In genomic region chr3:114508976-114509375, GRCh38 we compare ENCODE assay signal across 23 cellular contexts.
"Had no signal": no experiment of that assay in that cellular context is flagged by ENCODE, and none has a peak within 500 bp of the region (broad histone marks: within the 10 kb centered on the region; RNA-seq: fewer than 3 reads in every experiment).

No MANE protein-coding gene starts in this region.

- H3K9me3 Mint-ChIP-seq: activated naive CD4-positive, alpha-beta T cell treated with anti-CD3 and anti-CD28 coated beads for 36 hours; activated naive CD8-positive, alpha-beta T cell treated with anti-CD3 and anti-CD28 coated beads, Interleukin-2, amount 50 U/mL, for 24 hours; activated T-cell treated with anti-CD3 and anti-CD28 coated beads, Interleukin-2, amount 50 U/mL, for 24 hours; nephron progenitor cell; stimulated activated naive CD8-positive, alpha-beta T cell treated with anti-CD3 and anti-CD28 coated beads, Interleukin-15, amount 100 ng/mL, for 72 hours had no signal

- H3K27me3 Mint-ChIP-seq: activated naive CD8-positive, alpha-beta T cell treated with anti-CD3 and anti-CD28 coated beads, Interleukin-2, amount 50 U/mL, for 24 hours; stimulated activated naive CD8-positive, alpha-beta T cell treated with anti-CD3 and anti-CD28 coated beads, Interleukin-15, amount 100 ng/mL, for 72 hours had no signal

- H3K27ac Mint-ChIP-seq: activated CD8-positive, alpha-beta T cell treated with anti-CD3 and anti-CD28 coated beads, Interleukin-2, amount 10 ng/mL, durations not matched to agents 7 days and 5 days; activated naive CD4-positive, alpha-beta T cell treated with anti-CD3 and anti-CD28 coated beads for 36 hours; activated naive CD8-positive, alpha-beta T cell treated with anti-CD3 and anti-CD28 coated beads, Interleukin-2, amount 50 U/mL, for 24 hours; activated T-cell treated with anti-CD3 and anti-CD28 coated beads, Interleukin-2, amount 50 U/mL, for 24 hours; nephron progenitor cell; stimulated activated naive CD8-positive, alpha-beta T cell treated with anti-CD3 and anti-CD28 coated beads, Interleukin-15, amount 100 ng/mL, for 72 hours had no signal

- H3K4me3 ChIP-seq: esophagus muscularis mucosa, lower lobe of right lung, right atrium auricular region, vagina had no signal

- H3K36me3 ChIP-seq: esophagus muscularis mucosa, lower lobe of right lung, right atrium auricular region, vagina had no signal

- H3K4me3 Mint-ChIP-seq: activated CD8-positive, alpha-beta T cell treated with anti-CD3 and anti-CD28 coated beads, Interleukin-2, amount 10 ng/mL, durations not matched to agents 7 days and 5 days; activated naive CD4-positive, alpha-beta T cell treated with anti-CD3 and anti-CD28 coated beads for 36 hours; activated naive CD8-positive, alpha-beta T cell treated with anti-CD3 and anti-CD28 coated beads, Interleukin-2, amount 50 U/mL, for 24 hours; activated T-cell treated with anti-CD3 and anti-CD28 coated beads, Interleukin-2, amount 50 U/mL, for 24 hours; nephron progenitor cell; stimulated activated naive CD8-positive, alpha-beta T cell treated with anti-CD3 and anti-CD28 coated beads, Interleukin-15, amount 100 ng/mL, for 72 hours had no signal

- H3K9me3 ChIP-seq: esophagus muscularis mucosa, lower lobe of right lung, right atrium auricular region, vagina had no signal

- DNase-seq: activated CD4-positive, alpha-beta T cell treated with anti-CD3 and anti-CD28 coated beads for 48 hours; activated CD4-positive, CD25-positive, alpha-beta regulatory T cell; activated CD8-positive, alpha-beta T cell treated with anti-CD3 and anti-CD28 coated beads, Interleukin-2, amount 10 ng/mL, durations not matched to agents 7 days and 5 days; activated naive CD4-positive, alpha-beta T cell treated with anti-CD3 and anti-CD28 coated beads for 36 hours; activated naive CD8-positive, alpha-beta T cell treated with anti-CD3 and anti-CD28 coated beads, Interleukin-2, amount 50 U/mL, for 24 hours; activated T-cell treated with anti-CD3 and anti-CD28 coated beads, Interleukin-2, amount 50 U/mL, for 24 hours; dermis blood vessel endothelial cell; effector memory CD4-positive, alpha-beta T cell; hippocampal formation; islet precursor cell; left colon; lower lobe of right lung; nephron progenitor cell; nucleus accumbens; posterior cingulate gyrus; small intestine; stimulated activated CD4-positive, alpha-beta T cell treated with anti-CD3 and anti-CD28 coated beads, Interleukin-15, amount 100 ng/mL, for 24 hours; stimulated activated CD4-positive, alpha-beta T cell treated with anti-CD3 and anti-CD28 coated beads, Interleukin-2, amount 100 ng/mL, for 48 hours; stimulated activated naive CD8-positive, alpha-beta T cell treated with anti-CD3 and anti-CD28 coated beads, Interleukin-15, amount 100 ng/mL, for 72 hours; T1000 had no signal

- H3K27ac ChIP-seq: esophagus muscularis mucosa, lower lobe of right lung, vagina had no signal

- H3K27me3 ChIP-seq: esophagus muscularis mucosa, right atrium auricular region, vagina had no signal

- H3K4me1 ChIP-seq: lower lobe of right lung had no signal

- ATAC-seq: activated CD8-positive, alpha-beta T cell treated with anti-CD3 and anti-CD28 coated beads, Interleukin-2, amount 10 ng/mL, durations not matched to agents 7 days and 5 days; activated naive CD8-positive, alpha-beta T cell treated with anti-CD3 and anti-CD28 coated beads, Interleukin-2, amount 50 U/mL, for 24 hours; left colon; lower lobe of right lung; stimulated activated naive CD8-positive, alpha-beta T cell treated with anti-CD3 and anti-CD28 coated beads, Interleukin-15, amount 100 ng/mL, for 72 hours had no signal
